ENCODE assay signal across 11 cellular contexts in the genomic region with DNA sequence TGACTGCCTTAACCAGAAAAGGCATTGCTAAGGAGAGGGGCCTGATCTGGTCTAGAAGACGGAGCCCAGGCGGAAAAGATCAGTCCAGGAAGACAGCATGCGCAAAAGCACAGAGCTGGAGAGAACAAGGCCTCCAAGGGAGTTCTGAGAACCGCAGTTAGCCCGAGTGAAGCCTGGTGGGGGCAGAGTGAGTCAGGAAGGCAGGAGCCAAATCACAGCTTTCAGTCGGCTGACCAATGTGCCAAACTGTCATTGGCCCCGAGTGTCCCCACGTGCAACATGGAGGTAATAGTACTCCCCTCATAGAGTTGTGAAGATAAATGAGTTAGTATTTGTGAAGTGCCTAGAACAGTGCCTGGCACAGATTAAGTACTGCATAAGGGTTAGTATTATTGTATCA. TPM values are rescaled to one million over a fixed set of nuclear protein-coding genes. Genes with fewer than 3 reads are reported as not detected.
DNase-seq lines count a peak whose midpoint lies in the region; ATAC-seq and TF ChIP-seq lines count a peak whose summit lies in the region.
"Had no signal": no experiment of that assay in that cellular context is flagged by ENCODE, and none has a peak within 500 bp of the region (broad histone marks: within the 10 kb centered on the region; RNA-seq: fewer than 3 reads in every experiment).

No MANE protein-coding gene starts in this region.

- no peak overlapping the region for H3K4ac ChIP-seq in neuronal stem cell (ENCODE audit: low read length)

- peaks cover 8% of the 10 kb centered on the region; the same call in 1 of the 2 replicates for H3F3A ChIP-seq in PC-9 (ENCODE audit: insufficient read depth, low read depth)

- H3K9me2 ChIP-seq in PC-9 (ENCODE audit: insufficient read depth) = no peaks in the 10 kb centered on the region

- CTCF ChIA-PET in PC-9 (lab: Charles Lee) = no interaction called here

- DNase-seq in PC-9 (peak in 1 of 2 experiments; percentile 32), heart right ventricle (peak; percentile 32 to 44), neuronal stem cell (ENCODE audit: low spot score) (no peak), dorsolateral prefrontal cortex (no peak), Kasumi-1 (lab: John Stamatoyannopoulos, UW) (no peak), NCI-H1048 (lab: John Stamatoyannopoulos, UW) (no peak), SJCRH30 (no peak)
- DNase-seq: GF-D8, NCI-H187 had no signal

- no peaks in the 10 kb centered on the region for H3K79me1 ChIP-seq in neuronal stem cell (ENCODE audit: low read depth, low read length)

- 42 to 46% methylated on average over 8 of the region's 8 CpGs for WGBS in heart right ventricle, 2 donors
- no CpG with 5 or more reads among the region's 8 CpGs for WGBS in neuronal stem cell (ENCODE audit: extremely low coverage in 2 of 2, insufficient read length in 2 of 2, insufficient replicate concordance in 1 of 2), 2 donors

- H3K14ac ChIP-seq in neuronal stem cell (ENCODE audit: low read length) = no peak overlapping the region

- H4K20me1 ChIP-seq in BLaER1 treated with 17β-estradiol and CSF1 and Interleukin-3, amounts not matched to agents 10 nM and 100 nM = no peaks in the 10 kb centered on the region
- H4K20me1 ChIP-seq in PC-9 (ENCODE audit: insufficient read depth) = no peaks in the 10 kb centered on the region

- no peak overlapping the region for H4K8ac ChIP-seq in neuronal stem cell (ENCODE audit: low read depth, low read length)

- H2AFZ ChIP-seq in PC-9 (no peak overlapping the region; the same call in 1 of the 2 replicates), neuronal stem cell (ENCODE audit: low read length) (no peak overlapping the region)

- peak overlapping the region; percentile 52 for H3K18ac ChIP-seq in neuronal stem cell (ENCODE audit: low read length)

- peak overlapping the region in 7 of 11 experiments; percentile 89 to 96 (median 94); a peak in 9 of 22 replicates for H3K4me2 ChIP-seq in BLaER1 treated with 17β-estradiol and CSF1 and Interleukin-3, amounts not matched to agents 10 nM and 100 nM
- peak overlapping the region; percentile 94 for H3K4me2 ChIP-seq in PC-9
- H3K4me2 ChIP-seq in neuronal stem cell (ENCODE audit: insufficient read depth, low read length, poor library complexity, severe bottlenecking) = peak overlapping the region; percentile 84

- H2BK120ac ChIP-seq in neuronal stem cell (ENCODE audit: low read depth, low read length) = no peak overlapping the region

- peak overlapping the region; percentile 90 for H2AK5ac ChIP-seq in neuronal stem cell (ENCODE audit: low read depth, low read length)

- H4K91ac ChIP-seq in neuronal stem cell (ENCODE audit: low read depth, low read length, poor library complexity) = no peak overlapping the region

- H3K79me2 ChIP-seq in PC-9 (ENCODE audit: low read depth) = peaks cover 6% of the 10 kb centered on the region; the same call in 1 of the 2 replicates

- H3K36me3 ChIP-seq in BLaER1 treated with 17β-estradiol and CSF1 and Interleukin-3, amounts not matched to agents 10 nM and 100 nM = no peaks in the 10 kb centered on the region
- no peaks in the 10 kb centered on the region for H3K36me3 ChIP-seq in PC-9 (ENCODE audit: low read depth)
- no peaks in the 10 kb centered on the region for H3K36me3 ChIP-seq in heart right ventricle
- no peaks in the 10 kb centered on the region for H3K36me3 ChIP-seq in neuronal stem cell (replicated peaks in 1 of 2; ENCODE audit: control insufficient read depth in 2 of 2, insufficient read depth in 2 of 2, low read length in 2 of 2)
- H3K36me3 ChIP-seq in SJCRH30 = no peaks in the 10 kb centered on the region

- no peaks in the 10 kb centered on the region for H3K9me3 ChIP-seq in BLaER1 treated with 17β-estradiol and CSF1 and Interleukin-3, amounts not matched to agents 10 nM and 100 nM (replicated peaks in 1 of 11)
- H3K9me3 ChIP-seq in PC-9 (ENCODE audit: insufficient read depth, low read depth) (no peaks in the 10 kb centered on the region), heart right ventricle (no peaks in the 10 kb centered on the region), neuronal stem cell (replicated peaks in 1 of 2; ENCODE audit: control insufficient read depth in 2 of 2, insufficient read depth in 1 of 2, low read depth in 1 of 2, low read length in 2 of 2) (no peaks in the 10 kb centered on the region), SJCRH30 (replicated peaks) (no peaks in the 10 kb centered on the region; the same call in 1 of the 2 replicates)

- peak; percentile 35 to 65 (median 49) for ATAC-seq in heart right ventricle

- no peak overlapping the region for H2BK12ac ChIP-seq in neuronal stem cell (ENCODE audit: low read length)

- H3K9ac ChIP-seq in BLaER1 treated with 17β-estradiol and CSF1 and Interleukin-3, amounts not matched to agents 10 nM and 100 nM = no peak overlapping the region
- no peak overlapping the region for H3K9ac ChIP-seq in neuronal stem cell (ENCODE audit: low read depth, low read length, poor library complexity)

- POLR2A ChIA-PET in PC-9 (lab: Charles Lee; ENCODE audit: unreplicated experiment) = no interaction called here

- peaks cover 0 to 27% (median 18%) of the 10 kb centered on the region in 10 experiments; a peak in 17 of 20 replicates for H3K4me1 ChIP-seq in BLaER1 treated with 17β-estradiol and CSF1 and Interleukin-3, amounts not matched to agents 10 nM and 100 nM
- H3K4me1 ChIP-seq in PC-9 (replicated peaks; ENCODE audit: insufficient read depth) (peaks cover 20% of the 10 kb centered on the region), heart right ventricle (peaks cover 0 to 52% (median 13%) of the 10 kb centered on the region in 9 donors), neuronal stem cell (ENCODE audit: control insufficient read depth in 2 of 2, insufficient read depth in 1 of 2, low read depth in 1 of 2, low read length in 2 of 2) (peaks cover 0 to 10% of the 10 kb centered on the region in 2 donors), SJCRH30 (no peaks in the 10 kb centered on the region)

- peaks cover 0 to 21% (median 0%) of the 10 kb centered on the region in 11 experiments; a peak in 6 of 22 replicates for H3K27me3 ChIP-seq in BLaER1 treated with 17β-estradiol and CSF1 and Interleukin-3, amounts not matched to agents 10 nM and 100 nM
- H3K27me3 ChIP-seq in PC-9 (ENCODE audit: insufficient read depth, low read depth) = no peaks in the 10 kb centered on the region
- no peaks in the 10 kb centered on the region for H3K27me3 ChIP-seq in heart right ventricle
- H3K27me3 ChIP-seq in neuronal stem cell (ENCODE audit: control insufficient read depth in 3 of 3, insufficient read depth in 3 of 3, low read depth in 1 of 3, low read length in 3 of 3) = peaks cover 0 to 44% (median 0%) of the 10 kb centered on the region in 3 experiments
- peaks cover 0 to 74% (median 26%) of the 10 kb centered on the region in 45 donors for H3K27me3 ChIP-seq in dorsolateral prefrontal cortex
- H3K27me3 ChIP-seq in SJCRH30 = no peaks in the 10 kb centered on the region

- H2BK15ac ChIP-seq in neuronal stem cell (ENCODE audit: low read length) = peak overlapping the region; percentile 6

- H3K23ac ChIP-seq in neuronal stem cell (ENCODE audit: low read depth, low read length, poor library complexity) = no peak overlapping the region

- TF ChIP-seq CTCF in PC-9 (conservative IDR thresholded peaks at IDR 0.05) (no peak), heart right ventricle (IDR thresholded peaks at IDR 0.05) (no peak), dorsolateral prefrontal cortex (IDR thresholded peaks at IDR 0.05 in 54 of 56, conservative IDR thresholded peaks at IDR 0.05 in 2 of 56; ENCODE audit: low read depth in 1 of 56, partially characterized antibody in 56 of 56) (no peak)

- BruUV-seq in PC-9 (replicated peaks; lab: Mats Ljungman, UMichigan) = no TSS peak

- H2BK5ac ChIP-seq in neuronal stem cell (ENCODE audit: low read length) = peak overlapping the region; percentile 29

- no peak overlapping the region for H3K27ac ChIP-seq in BLaER1 treated with 17β-estradiol and CSF1 and Interleukin-3, amounts not matched to agents 10 nM and 100 nM
- 0 out of 2 replicates have a peak overlapping the region, but pooled peaks have one; percentile 60 for H3K27ac ChIP-seq in PC-9
- H3K27ac ChIP-seq in heart right ventricle = peak overlapping the region in 9 of 10 donors; percentile 73 to 92 (median 83)
- H3K27ac ChIP-seq in neuronal stem cell (replicated peaks; ENCODE audit: low read length) = no peak overlapping the region
- H3K27ac ChIP-seq in dorsolateral prefrontal cortex = peak overlapping the region in 2 of 59 donors; percentile 29 to 58
- no peak overlapping the region for H3K27ac ChIP-seq in SJCRH30

- intact Hi-C loops in PC-9 (cut with micrococcal nuclease; ENCODE audit: unreplicated experiment) (no loop called here), heart right ventricle (cut with DNase I) (loop anchor here in 1 of 10 donors (5.0 kb wide), 1 partner anchor 38 kb away; no protein-coding TSS in a partner anchor), dorsolateral prefrontal cortex (cut with DNase I) (no loop called here)

- H3K4me3 ChIP-seq in BLaER1 treated with 17β-estradiol and CSF1 and Interleukin-3, amounts not matched to agents 10 nM and 100 nM = no peak overlapping the region
- H3K4me3 ChIP-seq in PC-9 = peak overlapping the region; percentile 94; the same call in 1 of the 2 replicates
- peak overlapping the region in 6 of 10 donors; percentile 71 to 87 (median 76) for H3K4me3 ChIP-seq in heart right ventricle
- H3K4me3 ChIP-seq in neuronal stem cell (ENCODE audit: low read length in 2 of 2) = no peak overlapping the region
- H3K4me3 ChIP-seq in dorsolateral prefrontal cortex = peak overlapping the region in 4 of 59 donors; percentile 51 to 68 (median 63)
- no peak overlapping the region for H3K4me3 ChIP-seq in SJCRH30

RNA-seq across cellular contexts. Expression of a gene that starts 1.2 kb away (rescaled TPM):
- total RNA-seq in PC-9 (2021) = 26.5 and 36.1 TPM in 2 replicates
- 10 to 100 TPM in 5 of 10 donors, 1 to 10 TPM in 5; 4.0 to 17.7 (median 9.5) TPM for total RNA-seq in heart right ventricle
- polyA plus RNA-seq in heart right ventricle = 1 to 10 TPM; 5.0 to 5.1 TPM
- polyA plus RNA-seq in neuronal stem cell (2013, experiment 1 of 2) = 22.5 TPM
- 22.9 TPM for polyA plus RNA-seq in neuronal stem cell (2013, experiment 2 of 2)
- total RNA-seq in dorsolateral prefrontal cortex = 1 to 10 TPM in 115 of 120 experiments, under 1 TPM in 5; 0.75 to 7.3 (median 2.6) TPM
- 0.02 TPM in 1 of 2 replicates, not detected in the other for total RNA-seq in SJCRH30 (2014; rRNA removed; shearing (Covaris generic))
- total RNA-seq: SK-MEL-5 had no signal

Comparison
In these comparisons a context has a peak if more than half of its experiments do, and no peak if none do; other contexts are left out.
1. H3K27ac ChIP-seq: peak in PC-9 (single experiment) and heart right ventricle (9 of 10); none in BLaER1 treated with 17β-estradiol and CSF1 and Interleukin-3, amounts not matched to agents 10 nM and 100 nM (0 of 11), neuronal stem cell (single experiment) and SJCRH30 (single experiment).
2. H3K4me3 ChIP-seq: peak in PC-9 (single experiment) and heart right ventricle (6 of 10); none in BLaER1 treated with 17β-estradiol and CSF1 and Interleukin-3, amounts not matched to agents 10 nM and 100 nM (0 of 10), neuronal stem cell (0 of 2) and SJCRH30 (single experiment).
3. DNase-seq: peak in heart right ventricle (2 of 2); none in neuronal stem cell (single experiment), dorsolateral prefrontal cortex (0 of 10), Kasumi-1 (0 of 2), NCI-H1048 (single experiment) and SJCRH30 (0 of 2).
4. Peak in every context shown above with its lines, with median percentiles within 50 percentile points of each other: H3K4me2 ChIP-seq.